In the genomic region with DNA sequence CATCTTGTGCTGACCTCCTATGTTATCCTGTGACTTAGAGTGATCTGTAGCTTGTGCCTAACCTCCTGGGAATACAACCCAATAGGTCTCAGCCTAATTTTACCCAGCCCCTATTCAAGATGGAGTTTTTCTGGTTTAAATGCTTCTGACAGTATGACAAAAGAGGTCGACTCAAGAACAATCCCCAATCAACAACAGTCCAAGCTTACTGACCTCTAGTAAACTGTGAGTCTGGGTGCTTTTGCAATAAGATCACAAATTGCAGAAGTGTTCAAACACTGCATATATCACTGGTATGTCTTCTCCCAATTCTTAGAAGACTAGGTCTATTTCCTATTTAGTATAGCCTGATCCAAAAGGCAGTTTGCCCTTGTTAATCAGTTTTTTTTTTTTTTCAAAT, we compare ENCODE assay signal across 21 cellular contexts.
DNase-seq lines count a peak whose midpoint lies in the region; ATAC-seq and TF ChIP-seq lines count a peak whose summit lies in the region.
"Had no signal": no experiment of that assay in that cellular context is flagged by ENCODE, and none has a peak within 500 bp of the region (broad histone marks: within the 10 kb centered on the region; RNA-seq: fewer than 3 reads in every experiment).

No MANE protein-coding gene starts in this region.

- H3K9me3 ChIP-seq in Peyer's patch (no peaks in the 10 kb centered on the region), Karpas-422 (ENCODE audit: low read length) (no peaks in the 10 kb centered on the region)
- H3K9me3 ChIP-seq: colonic mucosa, prostate gland, vagina had no signal

- no peak overlapping the region for H2AFZ ChIP-seq in Karpas-422 (ENCODE audit: low read length)

- peak overlapping the region; percentile 23 for H3K4me3 Mint-ChIP-seq in dendritic cell treated with granulocyte-macrophage colony-stimulating factor and Interleukin-4, amounts not matched to agents 40 ng/mL and 50 ng/mL, for 4 days
- no peak overlapping the region for H3K4me3 Mint-ChIP-seq in natural killer cell
- H3K4me3 Mint-ChIP-seq: activated naive CD4-positive, alpha-beta T cell treated with anti-CD3 and anti-CD28 coated beads, Interleukin-2, amount 10 ng/mL, durations not matched to agents 7 days and 5 days; activated T-cell treated with anti-CD3 and anti-CD28 coated beads, Interleukin-2, amount 50 U/mL, for 4 hours; CD4-positive, CD25-positive, alpha-beta regulatory T cell; nephron progenitor cell had no signal

- H3K4me3 ChIP-seq in NB4 (ENCODE audit: low read depth, low read length) (no peak overlapping the region), Peyer's patch (no peak overlapping the region), Karpas-422 (ENCODE audit: low read length) (no peak overlapping the region)
- H3K4me3 ChIP-seq: colonic mucosa, prostate gland, vagina had no signal

- H3K27ac ChIP-seq in Peyer's patch, result no peak overlapping the region
- H3K27ac ChIP-seq in Karpas-422 (ENCODE audit: low read length), result no peak overlapping the region
- H3K27ac ChIP-seq: colonic mucosa, foreskin keratinocyte, prostate gland, vagina had no signal

- ATAC-seq in natural killer cell, result peak in 2 of 3 donors; percentile 46 to 66
- ATAC-seq in HG03108 (IDR thresholded peaks at IDR 0.05; ENCODE audit: unreplicated experiment), result no peak
- ATAC-seq: activated CD4-positive, CD25-positive, alpha-beta regulatory T cell treated with anti-CD3 and anti-CD28 coated beads, Interleukin-2, amount 50 U/mL, for 24 hours; activated T-cell treated with anti-CD3 and anti-CD28 coated beads, Interleukin-2, amount 50 U/mL, for 4 hours; foreskin keratinocyte had no signal

- H3K36me3 Mint-ChIP-seq in dendritic cell treated with granulocyte-macrophage colony-stimulating factor and Interleukin-4, amounts not matched to agents 40 ng/mL and 50 ng/mL, for 4 days (ENCODE audit: low read depth), result no peaks in the 10 kb centered on the region
- H3K36me3 Mint-ChIP-seq in natural killer cell, result no peaks in the 10 kb centered on the region
- H3K36me3 Mint-ChIP-seq: activated naive CD4-positive, alpha-beta T cell treated with anti-CD3 and anti-CD28 coated beads, Interleukin-2, amount 10 ng/mL, durations not matched to agents 7 days and 5 days; CD4-positive, CD25-positive, alpha-beta regulatory T cell had no signal

- peaks cover 2% of the 10 kb centered on the region for H3K9me3 Mint-ChIP-seq in dendritic cell treated with granulocyte-macrophage colony-stimulating factor and Interleukin-4, amounts not matched to agents 40 ng/mL and 50 ng/mL, for 4 days
- no peaks in the 10 kb centered on the region for H3K9me3 Mint-ChIP-seq in natural killer cell

- no peak for TF ChIP-seq POLR2A in NB4 (IDR thresholded peaks at IDR 0.05; ENCODE audit: extremely low read depth, insufficient read length)
- TF ChIP-seq POLR2A in Peyer's patch (IDR thresholded peaks at IDR 0.05), result no peak

- peak; percentile 12 for DNase-seq in EH (ENCODE audit: low read depth)
- DNase-seq in NB4 (ENCODE audit: low read depth), result peak; percentile 85
- DNase-seq in natural killer cell, result no peak
- no peak for DNase-seq in cerebellar nuclear complex (lab: John Stamatoyannopoulos, UW)
- no peak for DNase-seq in Peyer's patch
- DNase-seq in Karpas-422, result no peak
- DNase-seq: activated naive CD4-positive, alpha-beta T cell treated with anti-CD3 and anti-CD28 coated beads, Interleukin-2, amount 10 ng/mL, durations not matched to agents 7 days and 5 days; activated T-cell treated with anti-CD3 and anti-CD28 coated beads, Interleukin-2, amount 50 U/mL, for 4 hours; CD4-positive, CD25-positive, alpha-beta regulatory T cell; colonic mucosa; foreskin keratinocyte; hippocampal formation; mesendoderm; NCI-H510A treated with DMSO at 0.1 percent for 48 hours; nephron progenitor cell; substantia nigra had no signal

- H3K4me2 ChIP-seq in Karpas-422 (ENCODE audit: low read depth, low read length, poor library complexity, severe bottlenecking), result no peak overlapping the region

- no peaks in the 10 kb centered on the region for H3K79me2 ChIP-seq in Karpas-422 (ENCODE audit: low read length)

- H3K36me3 ChIP-seq in Peyer's patch (no peaks in the 10 kb centered on the region), Karpas-422 (ENCODE audit: insufficient read depth, low read length) (no peaks in the 10 kb centered on the region)
- H3K36me3 ChIP-seq: colonic mucosa, prostate gland, vagina had no signal

- intact Hi-C loops in dendritic cell treated with granulocyte-macrophage colony-stimulating factor and Interleukin-4, amounts not matched to agents 40 ng/mL and 50 ng/mL, for 4 days (cut with micrococcal nuclease), result loop anchor here (5.0 to 10.0 kb wide), 2 partner anchors 259 to 326 kb away; no protein-coding TSS in a partner anchor
- intact Hi-C loops in natural killer cell (cut with micrococcal nuclease), result no loop called here

- peak overlapping the region; percentile 92 for H3K27ac Mint-ChIP-seq in dendritic cell treated with granulocyte-macrophage colony-stimulating factor and Interleukin-4, amounts not matched to agents 40 ng/mL and 50 ng/mL, for 4 days
- H3K27ac Mint-ChIP-seq in natural killer cell, result no peak overlapping the region
- H3K27ac Mint-ChIP-seq: activated naive CD4-positive, alpha-beta T cell treated with anti-CD3 and anti-CD28 coated beads, Interleukin-2, amount 10 ng/mL, durations not matched to agents 7 days and 5 days; CD4-positive, CD25-positive, alpha-beta regulatory T cell; nephron progenitor cell had no signal

- H3K27me3 Mint-ChIP-seq in dendritic cell treated with granulocyte-macrophage colony-stimulating factor and Interleukin-4, amounts not matched to agents 40 ng/mL and 50 ng/mL, for 4 days, result no peaks in the 10 kb centered on the region
- no peaks in the 10 kb centered on the region for H3K27me3 Mint-ChIP-seq in natural killer cell (ENCODE audit: low read depth in 2 of 2)
- H3K27me3 Mint-ChIP-seq: activated naive CD4-positive, alpha-beta T cell treated with anti-CD3 and anti-CD28 coated beads, Interleukin-2, amount 10 ng/mL, durations not matched to agents 7 days and 5 days; CD4-positive, CD25-positive, alpha-beta regulatory T cell had no signal

- peaks cover 54% of the 10 kb centered on the region for H3K4me1 Mint-ChIP-seq in dendritic cell treated with granulocyte-macrophage colony-stimulating factor and Interleukin-4, amounts not matched to agents 40 ng/mL and 50 ng/mL, for 4 days (ENCODE audit: low read depth)
- peaks cover 49 to 52% of the 10 kb centered on the region in 2 donors for H3K4me1 Mint-ChIP-seq in natural killer cell
- H3K4me1 Mint-ChIP-seq: activated naive CD4-positive, alpha-beta T cell treated with anti-CD3 and anti-CD28 coated beads, Interleukin-2, amount 10 ng/mL, durations not matched to agents 7 days and 5 days; nephron progenitor cell had no signal

- H3K4me1 ChIP-seq in Peyer's patch (no peaks in the 10 kb centered on the region), Karpas-422 (ENCODE audit: low read length) (no peaks in the 10 kb centered on the region)
- H3K4me1 ChIP-seq: colonic mucosa, foreskin keratinocyte, prostate gland, vagina had no signal

- TF ChIP-seq CTCF in NB4 (IDR thresholded peaks at IDR 0.05; ENCODE audit: low read depth, low read length) (no peak), natural killer cell (IDR thresholded peaks at IDR 0.05) (no peak), Peyer's patch (IDR thresholded peaks at IDR 0.05) (no peak)

- no peaks in the 10 kb centered on the region for H3K9me2 ChIP-seq in Karpas-422 (replicated peaks; ENCODE audit: insufficient read depth, low read length)

- H3K27me3 ChIP-seq in Peyer's patch (no peaks in the 10 kb centered on the region), Karpas-422 (ENCODE audit: low read length) (no peaks in the 10 kb centered on the region)
- H3K27me3 ChIP-seq: colonic mucosa, foreskin keratinocyte, vagina had no signal

- H3K9ac ChIP-seq in Karpas-422 (ENCODE audit: low read length), result no peak overlapping the region

- no peaks in the 10 kb centered on the region for H4K20me1 ChIP-seq in Karpas-422 (ENCODE audit: insufficient read depth, low read depth, low read length)

Comparison
In these comparisons a context has a peak if more than half of its experiments do, and no peak if none do; other contexts are left out.
1. DNase-seq: peak in EH (single experiment) and NB4 (single experiment); none in natural killer cell (single experiment), cerebellar nuclear complex (0 of 2), Peyer's patch (0 of 3) and Karpas-422 (single experiment).